19 cellular contexts compared by ENCODE assay signal in genomic region chrX:115603534-115604074, GRCh38. TPM values are rescaled to one million over a fixed set of nuclear protein-coding genes. Genes with fewer than 3 reads are reported as not detected.
DNase-seq lines count a peak whose midpoint lies in the region; ATAC-seq, FAIRE-seq and TF ChIP-seq lines count a peak whose summit lies in the region.
"Had no signal": no experiment of that assay in that cellular context is flagged by ENCODE, and none has a peak within 500 bp of the region (broad histone marks: within the 10 kb centered on the region; RNA-seq: fewer than 3 reads in every experiment).

No MANE protein-coding gene starts in this region.

- H3K4me3 Mint-ChIP-seq in HFFc6 = no peak overlapping the region
- no peak overlapping the region for H3K4me3 Mint-ChIP-seq in astrocyte (ENCODE audit: unreplicated experiment)
- H3K4me3 Mint-ChIP-seq in H9 = no peak overlapping the region
- H3K4me3 Mint-ChIP-seq: memory B cell; naive B cell; stimulated activated memory B cell treated with anti-CD40 and anti-IgM and Interleukin-4, amounts not matched to agents 10 μg/mL and 1 μg/mL and 100 μg/mL, for 72 hours had no signal

- H3K27me3 ChIP-seq in astrocyte (ENCODE audit: insufficient read depth, low read length) (no peaks in the 10 kb centered on the region), suprapubic skin (no peaks in the 10 kb centered on the region), H9 (ENCODE audit: insufficient read depth, low read length) (no peaks in the 10 kb centered on the region)
- H3K27me3 ChIP-seq: body of pancreas, ovary had no signal

- H3K23me2 ChIP-seq in H9 (ENCODE audit: insufficient read length, low read depth, low read length, poor library complexity, severe bottlenecking) = no peaks in the 10 kb centered on the region

- no peak overlapping the region for H2BK15ac ChIP-seq in H9 (ENCODE audit: low read depth, low read length)

- peaks cover 1% of the 10 kb centered on the region; the same call in 1 of the 2 replicates for H3K27me3 Mint-ChIP-seq in HFFc6 (ENCODE audit: insufficient read depth)
- no peaks in the 10 kb centered on the region for H3K27me3 Mint-ChIP-seq in astrocyte (ENCODE audit: low read depth, unreplicated experiment)
- H3K27me3 Mint-ChIP-seq in H9 (ENCODE audit: low read depth) = no peaks in the 10 kb centered on the region
- H3K27me3 Mint-ChIP-seq: stimulated activated memory B cell treated with anti-CD40 and anti-IgM and Interleukin-4, amounts not matched to agents 10 μg/mL and 1 μg/mL and 100 μg/mL, for 72 hours had no signal

- no peak overlapping the region for H3K14ac ChIP-seq in H9 (ENCODE audit: insufficient read depth, low read length)

- no peaks in the 10 kb centered on the region for H3K79me1 ChIP-seq in H9 (ENCODE audit: insufficient read depth, low read depth, low read length, poor library complexity, severe bottlenecking)

- H3K4me1 ChIP-seq in astrocyte (ENCODE audit: insufficient read depth, low read length) = peaks cover 14% of the 10 kb centered on the region
- H3K4me1 ChIP-seq in kidney (ENCODE audit: control insufficient read depth in 1 of 2, insufficient read depth in 1 of 2, low read depth in 1 of 2, low read length in 2 of 2) = no peaks in the 10 kb centered on the region
- peaks cover 16% of the 10 kb centered on the region for H3K4me1 ChIP-seq in suprapubic skin
- H3K4me1 ChIP-seq in H9 (ENCODE audit: insufficient read depth, low read length) = no peaks in the 10 kb centered on the region; the same call in 1 of the 2 replicates
- H3K4me1 ChIP-seq: body of pancreas had no signal

- H3K4me2 ChIP-seq in astrocyte (ENCODE audit: low read length) (no peak overlapping the region), H9 (ENCODE audit: insufficient read depth, insufficient read length, low read length) (no peak overlapping the region)

- H4K20me1 ChIP-seq in astrocyte (ENCODE audit: insufficient read depth, low read length) = peaks cover 10% of the 10 kb centered on the region
- no peaks in the 10 kb centered on the region for H4K20me1 ChIP-seq in H9 (ENCODE audit: control insufficient read depth, insufficient read depth, insufficient read length)

- H3K27ac ChIP-seq in astrocyte (ENCODE audit: low read depth, low read length) = peak overlapping the region; percentile 75
- H3K27ac ChIP-seq in kidney (ENCODE audit: low read depth in 2 of 2, low read length in 2 of 2) = no peak overlapping the region
- peak overlapping the region; percentile 67 for H3K27ac ChIP-seq in suprapubic skin
- no peak overlapping the region for H3K27ac ChIP-seq in H9 (ENCODE audit: insufficient read length, low read depth, low read length)
- H3K27ac ChIP-seq: body of pancreas, ovary had no signal

- H4K91ac ChIP-seq in H9 (ENCODE audit: insufficient read length, low read depth, low read length) = no peak overlapping the region

- H3K27ac Mint-ChIP-seq in HFFc6 = peak overlapping the region; percentile 77
- H3K27ac Mint-ChIP-seq in astrocyte (ENCODE audit: unreplicated experiment) = peak overlapping the region; percentile 66
- peak overlapping the region in 1 of 3 experiments; percentile 71; a peak in 2 of 7 replicates for H3K27ac Mint-ChIP-seq in H9
- H3K27ac Mint-ChIP-seq: activated naive CD4-positive, alpha-beta T cell treated with anti-CD3 and anti-CD28 coated beads, Interleukin-2, amount 50 U/mL, for 72 hours; memory B cell; naive B cell; stimulated activated memory B cell treated with anti-CD40 and anti-IgM and Interleukin-4, amounts not matched to agents 10 μg/mL and 1 μg/mL and 100 μg/mL, for 72 hours had no signal

- ATAC-seq in HG02759 (IDR thresholded peaks at IDR 0.05; ENCODE audit: unreplicated experiment) = no peak
- ATAC-seq: activated naive CD4-positive, alpha-beta T cell treated with anti-CD3 and anti-CD28 coated beads, Interleukin-2, amount 50 U/mL, for 72 hours; body of pancreas; stimulated activated memory B cell treated with anti-CD40 and anti-IgM and Interleukin-4, amounts not matched to agents 10 μg/mL and 1 μg/mL and 100 μg/mL, for 72 hours had no signal

- H3T11ph ChIP-seq in H9 (ENCODE audit: low read length) = no peak overlapping the region

- H3K36me3 Mint-ChIP-seq in HFFc6 (ENCODE audit: low read depth) (no peaks in the 10 kb centered on the region; the same call in 1 of the 2 replicates), astrocyte (ENCODE audit: low read depth, unreplicated experiment) (peaks cover 2% of the 10 kb centered on the region), H9 (ENCODE audit: insufficient read depth in 1 of 3, low read depth in 3 of 3) (peaks cover 0 to 23% (median 16%) of the 10 kb centered on the region in 3 experiments; a peak in 4 of 7 replicates)
- H3K36me3 Mint-ChIP-seq: activated naive CD4-positive, alpha-beta T cell treated with anti-CD3 and anti-CD28 coated beads, Interleukin-2, amount 50 U/mL, for 72 hours; memory B cell; naive B cell; stimulated activated memory B cell treated with anti-CD40 and anti-IgM and Interleukin-4, amounts not matched to agents 10 μg/mL and 1 μg/mL and 100 μg/mL, for 72 hours had no signal

- no peaks in the 10 kb centered on the region for H3K9me3 ChIP-seq in astrocyte (ENCODE audit: insufficient read depth, low read depth, low read length)
- H3K9me3 ChIP-seq in kidney (ENCODE audit: control insufficient read depth in 1 of 2, low read length in 2 of 2) = no peaks in the 10 kb centered on the region
- no peaks in the 10 kb centered on the region for H3K9me3 ChIP-seq in suprapubic skin
- no peaks in the 10 kb centered on the region for H3K9me3 ChIP-seq in H9 (ENCODE audit: control insufficient read depth, low read depth, low read length)
- H3K9me3 ChIP-seq: body of pancreas, HAP-1, ovary had no signal

- H3K4me1 Mint-ChIP-seq in HFFc6 (ENCODE audit: low read depth) (peaks cover 70% of the 10 kb centered on the region), astrocyte (ENCODE audit: low read depth, unreplicated experiment) (peaks cover 34% of the 10 kb centered on the region), H9 (peaks cover 32 to 40% of the 10 kb centered on the region in 2 experiments)
- H3K4me1 Mint-ChIP-seq: memory B cell; naive B cell; stimulated activated memory B cell treated with anti-CD40 and anti-IgM and Interleukin-4, amounts not matched to agents 10 μg/mL and 1 μg/mL and 100 μg/mL, for 72 hours had no signal

- H3K23ac ChIP-seq in H9 (ENCODE audit: insufficient read length, low read depth, low read length) = no peak overlapping the region

- no peak for TF ChIP-seq POLR2A in suprapubic skin (IDR thresholded peaks at IDR 0.05)

- peak; percentile 55 for FAIRE-seq in astrocyte (lab: Jason Lieb, UNC)
- FAIRE-seq in kidney (lab: Jason Lieb, UNC) = peak; percentile 41
- FAIRE-seq: islet of Langerhans had no signal

- TF ChIP-seq CTCF in HFFc6 (IDR thresholded peaks at IDR 0.05) = no peak
- no peak for TF ChIP-seq CTCF in astrocyte (IDR thresholded peaks at IDR 0.05; ENCODE audit: insufficient read depth, low read depth, low read length)
- TF ChIP-seq CTCF in kidney (IDR thresholded peaks at IDR 0.05; ENCODE audit: borderline replicate concordance, extremely low read depth, insufficient read depth) = no peak
- no peak for TF ChIP-seq CTCF in suprapubic skin (IDR thresholded peaks at IDR 0.05)
- no peak for TF ChIP-seq CTCF in H9 (conservative IDR thresholded peaks at IDR 0.05)

- peaks cover 18% of the 10 kb centered on the region for H3K36me3 ChIP-seq in astrocyte (ENCODE audit: insufficient read depth, low read length)
- no peaks in the 10 kb centered on the region for H3K36me3 ChIP-seq in kidney (ENCODE audit: control insufficient read depth in 1 of 2, insufficient read depth in 2 of 2, low read length in 2 of 2)
- no peaks in the 10 kb centered on the region for H3K36me3 ChIP-seq in suprapubic skin
- H3K36me3 ChIP-seq: HAP-1, ovary had no signal

- no peak overlapping the region for H3K18ac ChIP-seq in H9 (ENCODE audit: insufficient read length, low read depth, low read length)

- no peak for TF ChIP-seq EP300 in suprapubic skin (IDR thresholded peaks at IDR 0.05)

- H4K8ac ChIP-seq in H9 (replicated peaks; ENCODE audit: insufficient read length, low read depth, low read length) = no peak overlapping the region

- no peak overlapping the region for H2BK20ac ChIP-seq in H9 (ENCODE audit: low read depth, low read length, poor library complexity, severe bottlenecking)

- no peak overlapping the region for H3K56ac ChIP-seq in H9 (ENCODE audit: insufficient read length, low read depth, low read length)

- H2AFZ ChIP-seq in astrocyte (ENCODE audit: low read depth, low read length) (no peak overlapping the region), H9 (ENCODE audit: low read length) (no peak overlapping the region)

- no peak overlapping the region for H2BK120ac ChIP-seq in H9 (ENCODE audit: low read depth, low read length, poor library complexity, severe bottlenecking)

- DNase-seq in HFFc6 (no peak), astrocyte (ENCODE audit: low read depth) (no peak), kidney (no peak), suprapubic skin (ENCODE audit: low spot score in 2 of 2) (no peak), H9 (no peak), NCI-H1930 (lab: John Stamatoyannopoulos, UW) (no peak)
- DNase-seq: activated T-cell treated with anti-CD3 and anti-CD28 coated beads, Interleukin-2, amount 50 U/mL, for 48 hours; body of pancreas; hypothalamus; naive B cell; ovary; stimulated activated CD4-positive, alpha-beta T cell treated with anti-CD3 and anti-CD28 coated beads, Interleukin-1b, Interleukin-23, amount 100 ng/mL, for 48 hours; trophoblast cell had no signal

- H3K9ac ChIP-seq in astrocyte (ENCODE audit: low read length) (peak overlapping the region; percentile 38), kidney (ENCODE audit: low read length in 2 of 2) (no peak overlapping the region), H9 (ENCODE audit: extremely low read depth, insufficient read length, low read length) (no peak overlapping the region)

- H2BK12ac ChIP-seq in H9 (ENCODE audit: insufficient read length, low read depth, low read length) = no peak overlapping the region

- WGBS in suprapubic skin = 83% methylated on average over 2 of the region's 2 CpGs
- no CpG with 5 or more reads among the region's 2 CpGs for WGBS in H9 (ENCODE audit: extremely low coverage, insufficient read length, low lambda C conversion rate)

- no peak overlapping the region for H2BK5ac ChIP-seq in H9 (ENCODE audit: insufficient read length, low read length)

- H4K5ac ChIP-seq in H9 (ENCODE audit: insufficient read length, low read depth, low read length) = no peak overlapping the region

- H3K9me3 Mint-ChIP-seq in HFFc6 = no peaks in the 10 kb centered on the region
- H3K9me3 Mint-ChIP-seq in astrocyte (ENCODE audit: unreplicated experiment) = no peaks in the 10 kb centered on the region
- no peaks in the 10 kb centered on the region for H3K9me3 Mint-ChIP-seq in H9
- H3K9me3 Mint-ChIP-seq: activated naive CD4-positive, alpha-beta T cell treated with anti-CD3 and anti-CD28 coated beads, Interleukin-2, amount 50 U/mL, for 72 hours; memory B cell; stimulated activated memory B cell treated with anti-CD40 and anti-IgM and Interleukin-4, amounts not matched to agents 10 μg/mL and 1 μg/mL and 100 μg/mL, for 72 hours had no signal

- H3K4me3 ChIP-seq in astrocyte (ENCODE audit: insufficient read depth, low read depth, low read length) = no peak overlapping the region
- H3K4me3 ChIP-seq in kidney (ENCODE audit: low read length in 2 of 2) = no peak overlapping the region
- H3K4me3 ChIP-seq in suprapubic skin = no peak overlapping the region
- H3K4me3 ChIP-seq: body of pancreas, HAP-1, ovary had no signal

- H3K79me2 ChIP-seq in astrocyte (ENCODE audit: insufficient read depth, low read length) = peaks cover 87% of the 10 kb centered on the region
- no peaks in the 10 kb centered on the region; the same call in 1 of the 2 replicates for H3K79me2 ChIP-seq in H9 (ENCODE audit: insufficient read depth, low read length)

- no peak overlapping the region for H3K4ac ChIP-seq in H9 (ENCODE audit: low read depth, low read length)

- no peak overlapping the region for H2AK5ac ChIP-seq in H9 (ENCODE audit: insufficient read length, low read length)

- intact Hi-C loops in kidney (cut with DNase I) = no loop called here

RNA-seq across cellular contexts. Expression of gene PLS3, which starts 42.6 kb away (rescaled TPM):
- total RNA-seq in HFFc6 (2021; fragmentation: NEBNext Ultra II Directional; extraction: Animal tissue kit (Norgen Biotek cat#: 25700)) = 100 to 1,000 TPM; 206 to 281 (median 254) TPM
- total RNA-seq in astrocyte (310 and 313 TPM in 2 replicates), kidney (110 TPM), suprapubic skin (100 to 1,000 TPM in 3 of 4 donors, 10 to 100 TPM in 1; 74.7 to 145 (median 136) TPM), H9 (2021) (315 TPM in 2 replicates)
- polyA plus RNA-seq in kidney (ENCODE audit: insufficient read depth, low read depth, low replicate concordance) = 97.4 TPM

Comparison
In these comparisons a context has a peak if more than half of its experiments do, and no peak if none do; other contexts are left out.
1. H3K27ac ChIP-seq: peak in astrocyte (single experiment) and suprapubic skin (single experiment); none in kidney (0 of 2) and H9 (single experiment).